9 cellular contexts compared by ENCODE assay signal in genomic region chr7:44587843-44588711, GRCh38. TPM values are rescaled to one million over a fixed set of nuclear protein-coding genes. Genes with fewer than 3 reads are reported as not detected.
DNase-seq lines count a peak whose midpoint lies in the region; ATAC-seq and TF ChIP-seq lines count a peak whose summit lies in the region.
"Had no signal": no experiment of that assay in that cellular context is flagged by ENCODE, and none has a peak within 500 bp of the region (broad histone marks: within the 10 kb centered on the region; RNA-seq: fewer than 3 reads in every experiment).

No MANE protein-coding gene starts in this region.

- H3K4me1 ChIP-seq in CD8-positive, alpha-beta memory T cell (ENCODE audit: insufficient read depth, low read length), result peaks cover 7% of the 10 kb centered on the region
- H3K4me1 ChIP-seq in parathyroid adenoma, result no peaks in the 10 kb centered on the region

- no peaks in the 10 kb centered on the region for H3K36me3 ChIP-seq in CD8-positive, alpha-beta memory T cell (ENCODE audit: insufficient read depth, low read length)
- H3K36me3 ChIP-seq in parathyroid adenoma (ENCODE audit: control insufficient read depth, insufficient read depth, low read length), result no peaks in the 10 kb centered on the region

- peak overlapping the region in 5 of 8 donors; percentile 17 to 66 (median 40) for H3K27ac Mint-ChIP-seq in CD8-positive, alpha-beta memory T cell

- H3K27me3 Mint-ChIP-seq in CD8-positive, alpha-beta memory T cell, result no peaks in the 10 kb centered on the region

- no peaks in the 10 kb centered on the region for H3K9me3 ChIP-seq in CD8-positive, alpha-beta memory T cell (ENCODE audit: low read length)
- no peaks in the 10 kb centered on the region for H3K9me3 ChIP-seq in parathyroid adenoma (ENCODE audit: control insufficient read depth, low read length)

- H3K27ac ChIP-seq in CD8-positive, alpha-beta memory T cell (ENCODE audit: low read depth, low read length), result no peak overlapping the region
- no peak overlapping the region for H3K27ac ChIP-seq in parathyroid adenoma

- DNase-seq in CD8-positive, alpha-beta memory T cell, result peak; percentile 35 to 66 (median 49)
- DNase-seq in HFF-Myc (ENCODE audit: extremely low read depth, low read depth) (peak; percentile 56), NCI-H82 treated with DMSO at 0.1 percent for 48 hours (lab: John Stamatoyannopoulos, UW; ENCODE audit: unreplicated experiment) (peak; percentile 60), fibroblast of gingiva (ENCODE audit: low read depth) (peak; percentile 50)
- peak; percentile 65 for DNase-seq in activated CD8-positive, alpha-beta memory T cell treated with anti-CD3 and anti-CD28 coated beads, Interleukin-2, amount 50 U/mL, for 4 hours

- CTCF ChIA-PET in CD8-positive, alpha-beta memory T cell (lab: Charles Lee), result interaction anchor here (0.8 to 1.7 kb wide), 11 partner anchors 13 to 307 kb away, joined by 3 to 7 read pairs (median 4); partner anchors contain the start of gene H2AZ2

- H3K79me2 ChIP-seq in parathyroid adenoma, result no peaks in the 10 kb centered on the region

- POLR2A ChIA-PET in CD8-positive, alpha-beta memory T cell (lab: Charles Lee), result no interaction called here

- no peak overlapping the region for H3K4me3 ChIP-seq in CD8-positive, alpha-beta memory T cell (ENCODE audit: low read length)
- H3K4me3 ChIP-seq in HFF-Myc (replicated peaks; ENCODE audit: low read depth, low read length) (no peak overlapping the region), parathyroid adenoma (ENCODE audit: low read depth, low read length) (no peak overlapping the region)

- H3K27me3 ChIP-seq in CD8-positive, alpha-beta memory T cell (ENCODE audit: insufficient read depth, low read length, poor library complexity, severe bottlenecking), result no peaks in the 10 kb centered on the region
- no peaks in the 10 kb centered on the region for H3K27me3 ChIP-seq in parathyroid adenoma (ENCODE audit: control insufficient read depth, insufficient read depth, low read length)

- H3K4me1 Mint-ChIP-seq in CD8-positive, alpha-beta memory T cell, result peaks cover 5 to 10% (median 7%) of the 10 kb centered on the region in 3 donors

- no peak for ATAC-seq in HG03039 (IDR thresholded peaks at IDR 0.05; ENCODE audit: unreplicated experiment)
- ATAC-seq in HG03469 (IDR thresholded peaks at IDR 0.05; ENCODE audit: unreplicated experiment), result no peak

- no peak overlapping the region for H3K4me3 Mint-ChIP-seq in CD8-positive, alpha-beta memory T cell

- TF ChIP-seq CTCF in HFF-Myc (IDR thresholded peaks at IDR 0.05; ENCODE audit: low read depth, low read length, missing control alignments) (peak; percentile 49), parathyroid adenoma (IDR thresholded peaks at IDR 0.05) (peak; percentile 73)

- H3K36me3 Mint-ChIP-seq in CD8-positive, alpha-beta memory T cell, result no peaks in the 10 kb centered on the region

- no peak overlapping the region for H3K4me2 ChIP-seq in parathyroid adenoma (ENCODE audit: low read length)

- no peaks in the 10 kb centered on the region for H3K9me3 Mint-ChIP-seq in CD8-positive, alpha-beta memory T cell

- H3K9ac ChIP-seq in parathyroid adenoma, result no peak overlapping the region

- H2AFZ ChIP-seq in parathyroid adenoma, result no peak overlapping the region

RNA-seq across cellular contexts. Expression of gene TMED4, which starts 6.0 kb away (rescaled TPM):
- 10 to 100 TPM; 78.8 to 80.5 TPM for total RNA-seq in CD8-positive, alpha-beta memory T cell
- polyA plus RNA-seq in CD8-positive, alpha-beta memory T cell, result 84.3 TPM

RNA-seq across cellular contexts. Expression of gene DDX56, which starts 14.4 kb away (rescaled TPM):
- total RNA-seq in CD8-positive, alpha-beta memory T cell, result 100 to 1,000 TPM; 148 to 158 TPM
- polyA plus RNA-seq in CD8-positive, alpha-beta memory T cell, result 36.0 TPM

RNA-seq across cellular contexts. Expression of gene OGDH, which starts 18.4 kb away (rescaled TPM):
- total RNA-seq in CD8-positive, alpha-beta memory T cell, result 10 to 100 TPM; 92.8 to 93.8 TPM
- 58.3 TPM for polyA plus RNA-seq in CD8-positive, alpha-beta memory T cell

RNA-seq across cellular contexts. Expression of gene NPC1L1, which starts 46.9 kb away (rescaled TPM):
- total RNA-seq in CD8-positive, alpha-beta memory T cell, result not detected
- not detected for polyA plus RNA-seq in CD8-positive, alpha-beta memory T cell
- total RNA-seq: skeletal muscle tissue had no signal
